In genomic region chr6:118859517-118860064, GRCh38 we compare ENCODE assay signal across 11 cellular contexts. TPM values are rescaled to one million over a fixed set of nuclear protein-coding genes. Genes with fewer than 3 reads are reported as not detected.
DNase-seq lines count a peak whose midpoint lies in the region; ATAC-seq and TF ChIP-seq lines count a peak whose summit lies in the region.
"Had no signal": no experiment of that assay in that cellular context is flagged by ENCODE, and none has a peak within 500 bp of the region (broad histone marks: within the 10 kb centered on the region; RNA-seq: fewer than 3 reads in every experiment).

No MANE protein-coding gene starts in this region.

- DNase-seq in endothelial cell (ENCODE audit: low spot score) (no peak), NCI-H82 treated with DMSO at 0.1 percent for 48 hours (lab: John Stamatoyannopoulos, UW; ENCODE audit: unreplicated experiment) (no peak), RPMI8226 (no peak), globus pallidus (ENCODE audit: low spot score) (no peak)
- DNase-seq: H7, hippocampal formation, left cardiac atrium, psoas muscle had no signal

- H3K9me3 Mint-ChIP-seq in endothelial cell (ENCODE audit: unreplicated experiment), result peaks cover 5% of the 10 kb centered on the region

- no peak for TF ChIP-seq POLR2A in GM18505 (IDR thresholded peaks at IDR 0.05; ENCODE audit: borderline replicate concordance, extremely low read depth, insufficient read depth, insufficient read length)

- H3K4me1 Mint-ChIP-seq in endothelial cell (ENCODE audit: unreplicated experiment), result peaks cover 17% of the 10 kb centered on the region

- peak overlapping the region; percentile 85 for H3K27ac Mint-ChIP-seq in endothelial cell (ENCODE audit: unreplicated experiment)

- peak; percentile 54 for ATAC-seq in GM18505 (IDR thresholded peaks at IDR 0.05; ENCODE audit: unreplicated experiment)
- peak; percentile 50 for ATAC-seq in GM19452 (IDR thresholded peaks at IDR 0.05; ENCODE audit: unreplicated experiment)
- ATAC-seq in HG03460 (IDR thresholded peaks at IDR 0.05; ENCODE audit: unreplicated experiment), result peak; percentile 52
- ATAC-seq: left cardiac atrium, psoas muscle had no signal

- H3K27me3 Mint-ChIP-seq in endothelial cell (ENCODE audit: unreplicated experiment), result no peaks in the 10 kb centered on the region

- H3K4me3 Mint-ChIP-seq in endothelial cell (ENCODE audit: unreplicated experiment), result no peak overlapping the region

- peaks cover 20% of the 10 kb centered on the region for H3K36me3 Mint-ChIP-seq in endothelial cell (ENCODE audit: low read depth, unreplicated experiment)

- no peak for TF ChIP-seq CTCF in endothelial cell (IDR thresholded peaks at IDR 0.05; ENCODE audit: unreplicated experiment)

RNA-seq across cellular contexts. Expression of gene ASF1A, which starts 34.4 kb away (rescaled TPM):
- 33.4 TPM for total RNA-seq in endothelial cell (ENCODE audit: unreplicated experiment)
